9 cellular contexts compared by ENCODE assay signal in the genomic region with DNA sequence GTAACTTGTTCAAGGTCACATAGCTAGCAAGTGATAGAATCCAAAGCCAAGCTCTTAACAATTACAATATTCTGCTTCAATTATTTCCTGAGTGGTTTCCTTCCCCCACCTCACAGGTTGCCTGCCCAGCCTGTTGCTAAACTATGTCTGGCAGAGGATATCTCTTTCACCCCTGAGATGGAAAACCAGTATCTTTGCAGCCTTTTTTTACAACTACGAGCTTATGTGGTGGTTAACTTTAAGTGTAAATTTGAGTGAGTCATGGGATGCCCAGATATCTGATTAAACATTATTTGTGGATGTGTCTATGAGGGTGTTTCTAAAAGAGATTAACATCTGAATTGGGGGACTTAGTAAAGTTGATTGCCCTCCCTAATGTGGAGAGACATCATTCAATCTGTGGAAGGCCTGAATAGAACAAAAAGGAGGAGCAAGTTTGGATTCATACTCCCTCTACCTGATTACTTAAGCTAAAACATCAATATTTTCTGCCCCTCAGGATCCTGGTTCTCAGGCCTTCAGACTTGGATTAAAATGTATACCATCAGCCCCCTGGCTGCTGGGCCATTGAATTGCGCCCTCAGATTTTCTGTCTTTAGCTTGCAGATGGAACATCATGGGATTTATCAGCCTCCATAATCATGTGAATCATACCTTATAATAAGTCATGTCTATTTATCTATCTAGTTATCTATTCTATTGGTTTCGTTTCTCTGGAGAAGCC.
DNase-seq lines count a peak whose midpoint lies in the region; ATAC-seq, FAIRE-seq and TF ChIP-seq lines count a peak whose summit lies in the region.
"Had no signal": no experiment of that assay in that cellular context is flagged by ENCODE, and none has a peak within 500 bp of the region (broad histone marks: within the 10 kb centered on the region; RNA-seq: fewer than 3 reads in every experiment).

No MANE protein-coding gene starts in this region.

- H2AFZ ChIP-seq in Karpas-422 (ENCODE audit: low read length) (no peak overlapping the region), astrocyte (ENCODE audit: low read depth, low read length) (no peak overlapping the region)

- H3K4me2 ChIP-seq in Karpas-422 (ENCODE audit: low read depth, low read length, poor library complexity, severe bottlenecking) (no peak overlapping the region), astrocyte (ENCODE audit: low read length) (peak overlapping the region; percentile 4)

- no peaks in the 10 kb centered on the region for H3K79me2 ChIP-seq in Karpas-422 (ENCODE audit: low read length)
- H3K79me2 ChIP-seq in astrocyte (ENCODE audit: insufficient read depth, low read length), result no peaks in the 10 kb centered on the region

- no peaks in the 10 kb centered on the region for H3K4me1 Mint-ChIP-seq in Caco-2 (ENCODE audit: low read depth, unreplicated experiment)
- peaks cover 25% of the 10 kb centered on the region for H3K4me1 Mint-ChIP-seq in astrocyte (ENCODE audit: low read depth, unreplicated experiment)
- H3K4me1 Mint-ChIP-seq: activated CD4-positive, alpha-beta T cell treated with anti-CD3 and anti-CD28 coated beads for 36 hours had no signal

- BruUV-seq in Caco-2 (replicated peaks; lab: Mats Ljungman, UMichigan), result no TSS peak

- no peaks in the 10 kb centered on the region for H3K9me3 ChIP-seq in Caco-2
- H3K9me3 ChIP-seq in Karpas-422 (ENCODE audit: low read length), result no peaks in the 10 kb centered on the region
- H3K9me3 ChIP-seq in astrocyte (ENCODE audit: insufficient read depth, low read depth, low read length), result no peaks in the 10 kb centered on the region

- ATAC-seq in GM19328 (IDR thresholded peaks at IDR 0.05; ENCODE audit: unreplicated experiment), result no peak
- ATAC-seq: activated CD4-positive, alpha-beta T cell treated with anti-CD3 and anti-CD28 coated beads for 36 hours had no signal

- DNase-seq in Caco-2 (peak in 1 of 2 experiments; percentile 20), Karpas-422 (peak; percentile 42), astrocyte (ENCODE audit: low read depth) (peak; percentile 45), kidney tubule cell (ENCODE audit: low spot score) (peak; percentile 38), NCI-H2029 (lab: John Stamatoyannopoulos, UW) (no peak), GOT3 (lab: John Stamatoyannopoulos, UW) (no peak), inferior parietal cortex (ENCODE audit: extremely low spot score) (no peak)
- DNase-seq: activated CD4-positive, alpha-beta T cell treated with anti-CD3 and anti-CD28 coated beads for 36 hours had no signal

- FAIRE-seq in astrocyte (lab: Jason Lieb, UNC), result peak; percentile 17

- peak; percentile 45 to 50 for TF ChIP-seq CTCF in Caco-2 (IDR thresholded peaks at IDR 0.05; ENCODE audit: insufficient read depth in 1 of 2, low read depth in 1 of 2, low read length in 1 of 2, severe bottlenecking in 1 of 2, unreplicated experiment in 1 of 2)
- peak; percentile 57 for TF ChIP-seq CTCF in astrocyte (IDR thresholded peaks at IDR 0.05; ENCODE audit: insufficient read depth, low read depth, low read length)

- POLR2A ChIA-PET in Caco-2 (lab: Charles Lee), result no interaction called here

- H3K36me3 ChIP-seq in Caco-2 (ENCODE audit: control insufficient read depth, insufficient read depth, low read length) (no peaks in the 10 kb centered on the region), Karpas-422 (ENCODE audit: insufficient read depth, low read length) (no peaks in the 10 kb centered on the region), astrocyte (ENCODE audit: insufficient read depth, low read length) (no peaks in the 10 kb centered on the region)

- intact Hi-C loops in Caco-2 (cut with micrococcal nuclease; ENCODE audit: unreplicated experiment), result loop anchor here (2.0 to 10.0 kb wide), 3 partner anchors 139 to 1323 kb away; no protein-coding TSS in a partner anchor

- no peaks in the 10 kb centered on the region for H3K9me3 Mint-ChIP-seq in Caco-2 (ENCODE audit: unreplicated experiment)
- H3K9me3 Mint-ChIP-seq in astrocyte (ENCODE audit: unreplicated experiment), result peaks cover 2% of the 10 kb centered on the region

- H3K4me1 ChIP-seq in Caco-2 (no peaks in the 10 kb centered on the region), Karpas-422 (ENCODE audit: low read length) (no peaks in the 10 kb centered on the region), astrocyte (ENCODE audit: insufficient read depth, low read length) (peaks cover 10% of the 10 kb centered on the region)

- H3K27ac Mint-ChIP-seq in Caco-2 (ENCODE audit: unreplicated experiment) (no peak overlapping the region), astrocyte (ENCODE audit: unreplicated experiment) (peak overlapping the region; percentile 91)
- H3K27ac Mint-ChIP-seq: activated CD4-positive, alpha-beta T cell treated with anti-CD3 and anti-CD28 coated beads for 36 hours had no signal

- H3K27me3 Mint-ChIP-seq in Caco-2 (ENCODE audit: insufficient read depth, unreplicated experiment), result no peaks in the 10 kb centered on the region
- H3K27me3 Mint-ChIP-seq in astrocyte (ENCODE audit: low read depth, unreplicated experiment), result no peaks in the 10 kb centered on the region
- H3K27me3 Mint-ChIP-seq: activated CD4-positive, alpha-beta T cell treated with anti-CD3 and anti-CD28 coated beads for 36 hours had no signal

- H3K36me3 Mint-ChIP-seq in Caco-2 (ENCODE audit: insufficient read depth, unreplicated experiment) (no peaks in the 10 kb centered on the region), astrocyte (ENCODE audit: low read depth, unreplicated experiment) (no peaks in the 10 kb centered on the region)

- H3K4me3 Mint-ChIP-seq in Caco-2 (ENCODE audit: unreplicated experiment), result no peak overlapping the region
- H3K4me3 Mint-ChIP-seq in astrocyte (ENCODE audit: unreplicated experiment), result no peak overlapping the region
- H3K4me3 Mint-ChIP-seq: activated CD4-positive, alpha-beta T cell treated with anti-CD3 and anti-CD28 coated beads for 36 hours had no signal

- CTCF ChIA-PET in Caco-2 (lab: Charles Lee), result interaction anchor here (0.6 to 1.2 kb wide), 3 partner anchors 139 to 1321 kb away, joined by 3 to 8 read pairs (median 4); no protein-coding TSS in a partner anchor

- H3K9ac ChIP-seq in Karpas-422 (ENCODE audit: low read length) (no peak overlapping the region), astrocyte (ENCODE audit: low read length) (no peak overlapping the region)

- H3K4me3 ChIP-seq in Caco-2 (ENCODE audit: low read depth, low read length), result no peak overlapping the region
- no peak overlapping the region for H3K4me3 ChIP-seq in Karpas-422 (ENCODE audit: low read length)
- no peak overlapping the region for H3K4me3 ChIP-seq in astrocyte (ENCODE audit: insufficient read depth, low read depth, low read length)

- H3K27me3 ChIP-seq in Caco-2 (replicated peaks; ENCODE audit: control insufficient read depth, insufficient read depth, low read length) (no peaks in the 10 kb centered on the region), Karpas-422 (ENCODE audit: low read length) (no peaks in the 10 kb centered on the region), astrocyte (ENCODE audit: insufficient read depth, low read length) (no peaks in the 10 kb centered on the region)

- H3K9me2 ChIP-seq in Karpas-422 (replicated peaks; ENCODE audit: insufficient read depth, low read length), result no peaks in the 10 kb centered on the region

- H3K27ac ChIP-seq in Karpas-422 (ENCODE audit: low read length), result no peak overlapping the region
- peak overlapping the region; percentile 74 for H3K27ac ChIP-seq in astrocyte (ENCODE audit: low read depth, low read length)

- H4K20me1 ChIP-seq in Karpas-422 (ENCODE audit: insufficient read depth, low read depth, low read length) (no peaks in the 10 kb centered on the region), astrocyte (ENCODE audit: insufficient read depth, low read length) (no peaks in the 10 kb centered on the region)

Comparison
In these comparisons a context has a peak if more than half of its experiments do, and no peak if none do; other contexts are left out.
1. DNase-seq: peak in Karpas-422 (single experiment), astrocyte (single experiment) and kidney tubule cell (single experiment); none in NCI-H2029 (single experiment), GOT3 (single experiment) and inferior parietal cortex (single experiment).